Comparison of ENCODE assay signal across 13 cellular contexts in genomic region chr19:43349813-43350212, GRCh38. TPM values are rescaled to one million over a fixed set of nuclear protein-coding genes. Genes with fewer than 3 reads are reported as not detected.
"Had no signal": no experiment of that assay in that cellular context is flagged by ENCODE, and none has a peak within 500 bp of the region (broad histone marks: within the 10 kb centered on the region; RNA-seq: fewer than 3 reads in every experiment).

No MANE protein-coding gene starts in this region.

RNA-seq across cellular contexts. Expression of gene CD177, which starts 3.7 kb away (rescaled TPM):
- total RNA-seq: activated B cell treated with CpG ODN at 0.5 μM for 24 hours; activated CD4-positive, alpha-beta memory T cell treated with anti-CD3 and anti-CD28 coated beads for 36 hours; activated CD4-positive, alpha-beta T cell treated with anti-CD3 and anti-CD28 coated beads, Interleukin-2, amount 10 ng/mL, durations not matched to agents 24 days and 14 days; activated CD8-positive, alpha-beta memory T cell treated with anti-CD3 and anti-CD28 coated beads for 36 hours; activated CD8-positive, alpha-beta T cell treated with anti-CD3 and anti-CD28 coated beads for 36 hours; activated naive CD4-positive, alpha-beta T cell treated with anti-CD3 and anti-CD28 coated beads for 36 hours; activated naive CD4-positive, alpha-beta T cell treated with anti-CD3 and anti-CD28 coated beads, Interleukin-2, amount 50 U/mL, for 72 hours; activated naive CD8-positive, alpha-beta T cell treated with anti-CD3 and anti-CD28 coated beads for 36 hours; activated T-cell treated with anti-CD3 and anti-CD28 coated beads, Interleukin-2, amount 50 U/mL, for 4 hours; activated T-cell treated with anti-CD3 and anti-CD28 coated beads, Interleukin-2, amount 50 U/mL, for 72 hours; activated T-helper 1 cell treated with anti-CD3 and anti-CD28 coated beads, Interleukin-12 subunit alpha, Interleukin-12 subunit beta, Interleukin-2, Interleukin-4 antibody, amounts not matched to agents 30 ng/mL and 10 ng/mL and 1 ng/mL, durations not matched to agents 14 hours and 24 hours and 36 hours; activated T-helper 17 cell treated with anti-CD3 and anti-CD28 coated beads, Interleukin-2, amount 50 U/mL, for 72 hours; astrocyte had no signal
